In the genomic region with DNA sequence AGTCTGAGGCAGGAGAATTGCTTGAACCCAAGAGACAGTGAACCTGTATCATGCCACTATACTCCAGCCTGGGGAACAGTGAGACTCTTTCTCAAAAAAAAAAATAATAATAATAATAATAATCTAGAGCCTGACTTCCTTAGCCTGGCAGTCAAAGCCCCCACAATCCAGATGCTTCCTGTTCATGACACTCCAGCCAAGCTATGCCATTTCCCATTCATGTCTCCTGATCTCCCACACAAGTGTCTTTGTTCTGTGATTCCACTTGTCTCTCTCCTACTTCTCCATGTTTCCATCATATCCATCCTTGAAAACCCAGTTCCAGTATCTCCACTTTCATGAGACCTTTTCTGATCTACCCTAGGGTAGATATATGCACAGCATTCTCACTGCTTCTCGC, we compare ENCODE assay signal across 18 cellular contexts.
"Had no signal": no experiment of that assay in that cellular context is flagged by ENCODE, and none has a peak within 500 bp of the region (broad histone marks: within the 10 kb centered on the region; RNA-seq: fewer than 3 reads in every experiment).

No MANE protein-coding gene starts in this region.

- H3K9me3 Mint-ChIP-seq: neural progenitor cell; stimulated activated memory B cell treated with anti-CD40 and anti-IgM and Interleukin-4, amounts not matched to agents 10 μg/mL and 1 μg/mL and 100 μg/mL, for 72 hours; stimulated activated naive CD8-positive, alpha-beta T cell treated with anti-CD3 and anti-CD28 coated beads, Interleukin-15, amount 100 ng/mL, for 72 hours had no signal

- DNase-seq: effector memory CD4-positive, alpha-beta T cell; kidney; left lung; mammary epithelial cell; mesendoderm; midbrain; naive thymus-derived CD4-positive, alpha-beta T cell; right cardiac atrium; sigmoid colon; stimulated activated CD4-positive, alpha-beta T cell treated with anti-CD3 and anti-CD28 coated beads, Interleukin-2, amount 100 ng/mL, for 24 hours; stimulated activated CD4-positive, alpha-beta T cell treated with anti-CD3 and anti-CD28 coated beads, Interleukin-4, amount 100 ng/mL, for 4 hours; stimulated activated naive CD8-positive, alpha-beta T cell treated with anti-CD3 and anti-CD28 coated beads, Interleukin-15, amount 100 ng/mL, for 72 hours; transverse colon; upper lobe of right lung; uterus had no signal

- H3K27ac Mint-ChIP-seq: nephron; neural progenitor cell; stimulated activated memory B cell treated with anti-CD40 and anti-IgM and Interleukin-4, amounts not matched to agents 10 μg/mL and 1 μg/mL and 100 μg/mL, for 72 hours had no signal

- H3K36me3 Mint-ChIP-seq: neural progenitor cell had no signal

- H3K27me3 Mint-ChIP-seq: naive thymus-derived CD4-positive, alpha-beta T cell; stimulated activated memory B cell treated with anti-CD40 and anti-IgM and Interleukin-4, amounts not matched to agents 10 μg/mL and 1 μg/mL and 100 μg/mL, for 72 hours; stimulated activated naive CD8-positive, alpha-beta T cell treated with anti-CD3 and anti-CD28 coated beads, Interleukin-15, amount 100 ng/mL, for 72 hours had no signal

- H3K4me3 Mint-ChIP-seq: naive thymus-derived CD4-positive, alpha-beta T cell; nephron; neural progenitor cell; stimulated activated memory B cell treated with anti-CD40 and anti-IgM and Interleukin-4, amounts not matched to agents 10 μg/mL and 1 μg/mL and 100 μg/mL, for 72 hours; stimulated activated naive CD8-positive, alpha-beta T cell treated with anti-CD3 and anti-CD28 coated beads, Interleukin-15, amount 100 ng/mL, for 72 hours had no signal
